ENCODE assay signal across 22 cellular contexts in the genomic region with DNA sequence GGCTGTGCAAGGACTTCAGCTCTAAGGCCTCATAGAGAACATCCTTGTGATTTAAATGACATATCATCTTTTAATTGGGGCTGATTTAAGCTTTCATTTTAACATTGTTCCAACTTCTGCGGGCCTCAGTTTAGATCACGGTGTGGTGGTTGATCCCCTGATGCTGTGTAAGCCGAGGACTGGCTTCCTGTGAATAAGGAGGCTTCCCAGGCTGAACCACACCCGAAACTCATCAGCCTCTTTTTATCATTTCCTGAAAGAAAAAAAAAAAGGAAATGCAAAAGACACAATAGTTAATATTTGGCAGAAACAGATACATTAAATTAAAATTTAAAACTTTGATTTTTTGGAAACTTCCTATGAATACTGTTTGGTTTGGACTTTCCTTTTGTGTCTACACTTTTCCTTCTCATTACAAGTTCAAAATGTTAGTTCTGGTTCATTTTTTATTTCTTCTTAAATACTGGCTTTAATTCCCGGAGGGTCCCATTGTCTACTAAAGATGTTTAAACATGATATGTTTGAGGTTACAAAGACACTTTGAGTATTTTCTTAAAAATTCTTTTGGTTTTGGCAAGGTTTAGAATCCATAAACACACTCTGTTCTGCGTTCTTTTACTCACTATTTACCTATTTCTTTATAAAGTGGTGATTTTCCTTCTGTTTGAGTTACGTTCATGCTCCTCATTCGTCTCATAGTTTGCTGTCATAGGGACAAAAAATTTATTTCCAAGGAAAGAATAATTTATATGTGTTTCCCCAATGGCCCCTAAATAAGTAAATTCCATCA.
A peak's percentile ranks its signal among the peaks of the same experiment; 100 is the strongest.
DNase-seq lines count a peak whose midpoint lies in the region; ATAC-seq, FAIRE-seq and TF ChIP-seq lines count a peak whose summit lies in the region.
"Had no signal": no experiment of that assay in that cellular context is flagged by ENCODE, and none has a peak within 500 bp of the region (broad histone marks: within the 10 kb centered on the region; RNA-seq: fewer than 3 reads in every experiment).

No MANE protein-coding gene starts in this region.

- POLR2A ChIA-PET in A549 (lab: Yijun Ruan, JAX) (no interaction called here), OCI-LY7 (lab: Charles Lee) (no interaction called here)

- no peak overlapping the region for H3K4me2 ChIP-seq in A549
- H3K4me2 ChIP-seq in hepatocyte: no peak overlapping the region
- no peak overlapping the region for H3K4me2 ChIP-seq in OCI-LY7 (ENCODE audit: low read length)
- H3K4me2 ChIP-seq: KMS-11 had no signal

- H3K9me3 Mint-ChIP-seq in natural killer cell treated with Interleukin-12 subunit alpha and Interleukin-12 subunit beta and Interleukin-15 and Interleukin-18, amount 100 ng/mL, for 72 hours: peaks cover 5% of the 10 kb centered on the region

- H3K27ac ChIP-seq in A549: no peak overlapping the region
- H3K27ac ChIP-seq in brain microvascular endothelial cell: peak overlapping the region; percentile 56
- peak overlapping the region; percentile 5 for H3K27ac ChIP-seq in hepatocyte
- no peak overlapping the region for H3K27ac ChIP-seq in OCI-LY7 (ENCODE audit: low read depth, low read length, poor library complexity, severe bottlenecking)
- H3K27ac ChIP-seq: KMS-11 had no signal

- DNase-seq in A549 (ENCODE audit: low read depth in 1 of 2, low spot score in 1 of 2) (no peak), H4 (ENCODE audit: low spot score) (peak; percentile 42), brain microvascular endothelial cell (no peak), hepatocyte (ENCODE audit: low spot score) (no peak), OCI-LY7 (ENCODE audit: low spot score) (no peak)
- no peak for DNase-seq in natural killer cell treated with Interleukin-12 subunit alpha and Interleukin-12 subunit beta and Interleukin-15 and Interleukin-18, amount 100 ng/mL, for 72 hours (ENCODE audit: low spot score)
- DNase-seq: 8988T; AML-193; CD4-positive, alpha-beta memory T cell; DMS79 treated with DMSO at 0.1 percent for 48 hours; GF-D8; NCI-H1105; NCI-H1694 treated with DMSO at 0.1 percent for 48 hours; NCI-H446; NCI-H748 treated with DMSO at 0.1 percent for 48 hours; SIG-M5 had no signal

- H4K20me1 ChIP-seq in hepatocyte (ENCODE audit: insufficient read depth, poor library complexity, severe bottlenecking): no peaks in the 10 kb centered on the region
- no peaks in the 10 kb centered on the region for H4K20me1 ChIP-seq in OCI-LY7 (ENCODE audit: insufficient read depth, low read length)

- H3K27me3 ChIP-seq in brain microvascular endothelial cell (replicated peaks) (no peaks in the 10 kb centered on the region), hepatocyte (no peaks in the 10 kb centered on the region)
- H3K27me3 ChIP-seq: MG63 had no signal

- CTCF ChIA-PET in A549 (lab: Yijun Ruan, JAX): interaction anchor here (0.9 to 1.3 kb wide), 2 partner anchors 12 to 18 kb away, joined by 3 read pairs; no protein-coding TSS in a partner anchor
- CTCF ChIA-PET in OCI-LY7 (lab: Charles Lee; ENCODE audit: unreplicated experiment): no interaction called here

- H3K79me2 ChIP-seq in hepatocyte: no peaks in the 10 kb centered on the region
- H3K79me2 ChIP-seq in OCI-LY7 (ENCODE audit: insufficient read depth, low read depth, low read length): no peaks in the 10 kb centered on the region

- ATAC-seq in A549 (no peak), HG03108 (IDR thresholded peaks at IDR 0.05; ENCODE audit: unreplicated experiment) (no peak), GM18502 (IDR thresholded peaks at IDR 0.05; ENCODE audit: poor library complexity, unreplicated experiment) (no peak)
- no peak for ATAC-seq in natural killer cell treated with Interleukin-12 subunit alpha and Interleukin-12 subunit beta and Interleukin-15 and Interleukin-18, amount 100 ng/mL, for 72 hours

- no peaks in the 10 kb centered on the region for H3K4me1 Mint-ChIP-seq in natural killer cell treated with Interleukin-12 subunit alpha and Interleukin-12 subunit beta and Interleukin-15 and Interleukin-18, amount 100 ng/mL, for 72 hours (ENCODE audit: low read depth in 2 of 2)
- H3K4me1 Mint-ChIP-seq: CD4-positive, alpha-beta memory T cell had no signal

- H3K9me2 ChIP-seq in hepatocyte (replicated peaks; ENCODE audit: insufficient read depth) (no peaks in the 10 kb centered on the region), OCI-LY7 (ENCODE audit: insufficient read depth, low read length) (no peaks in the 10 kb centered on the region)

- H3K36me3 ChIP-seq in brain microvascular endothelial cell (replicated peaks): no peaks in the 10 kb centered on the region
- no peaks in the 10 kb centered on the region for H3K36me3 ChIP-seq in hepatocyte (replicated peaks; ENCODE audit: insufficient read depth, low read depth)
- H3K36me3 ChIP-seq in OCI-LY7 (ENCODE audit: insufficient read depth, low read length): peaks cover 11% of the 10 kb centered on the region; the same call in 1 of the 2 replicates
- H3K36me3 ChIP-seq: MG63 had no signal

- H3K27me3 Mint-ChIP-seq in natural killer cell treated with Interleukin-12 subunit alpha and Interleukin-12 subunit beta and Interleukin-15 and Interleukin-18, amount 100 ng/mL, for 72 hours: peaks cover 19 to 33% of the 10 kb centered on the region in 2 donors

- no peak overlapping the region for H3K4me3 ChIP-seq in A549
- no peak overlapping the region for H3K4me3 ChIP-seq in brain microvascular endothelial cell (ENCODE audit: low read depth, low read length)
- no peak overlapping the region for H3K4me3 ChIP-seq in hepatocyte
- no peak overlapping the region for H3K4me3 ChIP-seq in OCI-LY7 (ENCODE audit: low read depth, low read length, poor library complexity, severe bottlenecking)
- H3K4me3 ChIP-seq: MG63 had no signal

- H2AFZ ChIP-seq in hepatocyte (no peak overlapping the region), OCI-LY7 (ENCODE audit: low read length) (no peak overlapping the region)

- 32% methylated on average over 8 of the region's 8 CpGs for WGBS in A549 (ENCODE audit: missing lambda C conversion rate)
- WGBS in hepatocyte (ENCODE audit: low lambda C conversion rate, missing lambda C conversion rate): 61% methylated on average over 8 of the region's 8 CpGs

- intact Hi-C loops in OCI-LY7 (cut with micrococcal nuclease; ENCODE audit: unreplicated experiment): no loop called here

- peaks cover 20% of the 10 kb centered on the region for H3K9me3 ChIP-seq in A549
- peaks cover 4% of the 10 kb centered on the region for H3K9me3 ChIP-seq in hepatocyte (ENCODE audit: low read depth)
- H3K9me3 ChIP-seq in OCI-LY7 (ENCODE audit: low read length): peaks cover 35% of the 10 kb centered on the region; the same call in 1 of the 2 replicates

- no peak for TF ChIP-seq EP300 in A549 (IDR thresholded peaks at IDR 0.05)

- no peak overlapping the region for H3K4me3 Mint-ChIP-seq in natural killer cell treated with Interleukin-12 subunit alpha and Interleukin-12 subunit beta and Interleukin-15 and Interleukin-18, amount 100 ng/mL, for 72 hours
- H3K4me3 Mint-ChIP-seq: CD4-positive, alpha-beta memory T cell had no signal

- H3K36me3 Mint-ChIP-seq in natural killer cell treated with Interleukin-12 subunit alpha and Interleukin-12 subunit beta and Interleukin-15 and Interleukin-18, amount 100 ng/mL, for 72 hours: peaks cover 7% of the 10 kb centered on the region
- H3K36me3 Mint-ChIP-seq: CD4-positive, alpha-beta memory T cell had no signal

- no peak for TF ChIP-seq RAD21 in A549 (conservative IDR thresholded peaks at IDR 0.05 in 1 of 2, IDR thresholded peaks at IDR 0.05 in 1 of 2)

- in situ Hi-C loops in brain microvascular endothelial cell (cut with HindIII; ENCODE audit: low pct_ligation_motif_present, low sequenced_read_pairs): no loop called here

- TF ChIP-seq POLR2A in A549 (IDR thresholded peaks at IDR 0.05; ENCODE audit: low read length): no peak

- BruUV-seq in OCI-LY7 (replicated peaks; lab: Mats Ljungman, UMichigan): no TSS peak

- no peak overlapping the region for H3K27ac Mint-ChIP-seq in natural killer cell treated with Interleukin-12 subunit alpha and Interleukin-12 subunit beta and Interleukin-15 and Interleukin-18, amount 100 ng/mL, for 72 hours
- H3K27ac Mint-ChIP-seq: CD4-positive, alpha-beta memory T cell had no signal

- no peaks in the 10 kb centered on the region for H3K4me1 ChIP-seq in A549
- no peaks in the 10 kb centered on the region for H3K4me1 ChIP-seq in hepatocyte (ENCODE audit: insufficient read depth)
- H3K4me1 ChIP-seq in OCI-LY7 (ENCODE audit: insufficient read depth, low read length, poor library complexity, severe bottlenecking): peaks cover 7% of the 10 kb centered on the region

- TF ChIP-seq CTCF in A549 (IDR thresholded peaks at IDR 0.05): no peak
- no peak for TF ChIP-seq CTCF in brain microvascular endothelial cell (IDR thresholded peaks at IDR 0.05; ENCODE audit: low read depth, low read length, missing control alignments)
- no peak for TF ChIP-seq CTCF in hepatocyte (IDR thresholded peaks at IDR 0.05; ENCODE audit: poor library complexity)
- TF ChIP-seq CTCF in OCI-LY7 (conservative IDR thresholded peaks at IDR 0.05; ENCODE audit: low read length): no peak

- peak; percentile 7 for FAIRE-seq in A549 (lab: Jason Lieb, UNC)
- FAIRE-seq: H54, RCC 7860 had no signal

TF ChIP-seq in A549, 52 proteins besides CTCF, POLR2A, EP300 and RAD21:
- TF ChIP-seq SMC3 (IDR thresholded peaks at IDR 0.05): no peak
- TF ChIP-seq JUNB (IDR thresholded peaks at IDR 0.05): no peak

Comparison
In these comparisons a context has a peak if more than half of its experiments do, and no peak if none do; other contexts are left out.
1. H3K27ac ChIP-seq: peak in brain microvascular endothelial cell (single experiment) and hepatocyte (single experiment); none in A549 (0 of 2) and OCI-LY7 (single experiment).